12 cellular contexts compared by ENCODE assay signal in the genomic region with DNA sequence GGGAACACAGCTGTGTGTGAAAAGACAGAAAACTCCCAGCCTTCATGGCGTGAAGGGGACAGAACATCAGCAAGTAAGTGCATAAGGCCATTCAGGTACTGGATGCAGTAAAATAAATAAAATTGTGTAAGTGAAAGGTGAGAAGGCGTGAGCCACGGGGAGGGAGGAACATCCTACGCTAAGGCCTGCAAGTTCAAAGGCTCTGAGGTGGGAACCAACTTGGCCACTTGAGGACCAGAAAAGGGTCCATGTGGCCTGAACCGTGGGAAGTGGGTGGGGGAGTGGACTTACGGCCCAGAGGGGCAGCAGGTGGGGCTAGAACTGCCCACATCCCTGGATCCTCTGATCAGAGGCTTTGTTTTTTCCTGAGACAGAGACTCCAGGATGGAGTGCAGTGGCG. TPM values are rescaled to one million over a fixed set of nuclear protein-coding genes. Genes with fewer than 3 reads are reported as not detected.
DNase-seq lines count a peak whose midpoint lies in the region; ATAC-seq, FAIRE-seq and TF ChIP-seq lines count a peak whose summit lies in the region.
"Had no signal": no experiment of that assay in that cellular context is flagged by ENCODE, and none has a peak within 500 bp of the region (broad histone marks: within the 10 kb centered on the region; RNA-seq: fewer than 3 reads in every experiment).

No MANE protein-coding gene starts in this region.

- H3K9me2 ChIP-seq in HCT116 (ENCODE audit: insufficient read depth) = no peaks in the 10 kb centered on the region

- RAD21 ChIA-PET in HCT116 (lab: Charles Lee; ENCODE audit: low non-redundant PET in 1 of 2, low total read pairs in 2 of 2, uncharacterized antibody in 2 of 2, unreplicated experiment in 2 of 2) = no interaction called here

- H3K9me1 ChIP-seq in K562 (ENCODE audit: control insufficient read depth, insufficient read depth, low read length) = peaks cover 6% of the 10 kb centered on the region

- FAIRE-seq in K562 (lab: Jason Lieb, UNC) = no peak
- no peak for FAIRE-seq in GM12891 (lab: Jason Lieb, UNC)
- FAIRE-seq: colon had no signal

- BruUV-seq in HCT116 (replicated peaks; lab: Mats Ljungman, UMichigan) (no TSS peak), K562 (replicated peaks; lab: Mats Ljungman, UMichigan) (no TSS peak)

- DNase-seq in HCT116 (ENCODE audit: low read depth, low spot score) = no peak
- no peak for DNase-seq in K562 (ENCODE audit: extremely low read depth in 1 of 4, low spot score in 3 of 4)
- no peak for DNase-seq in neural progenitor cell (ENCODE audit: low spot score)
- DNase-seq in GM12891 (ENCODE audit: insufficient read length, low spot score) = no peak
- no peak for DNase-seq in osteocyte (ENCODE audit: extremely low spot score, unreplicated experiment)
- DNase-seq: activated CD4-positive, alpha-beta T cell treated with anti-CD3 and anti-CD28 coated beads, Interleukin-2, amount 50 U/mL, for 4 hours; activated naive CD8-positive, alpha-beta T cell treated with anti-CD3 and anti-CD28 coated beads for 36 hours; NCI-H524 treated with DMSO at 0.1 percent for 48 hours; right cardiac atrium had no signal

- H3K79me2 ChIP-seq in HCT116 (ENCODE audit: insufficient read depth, low read length) = peaks cover 3% of the 10 kb centered on the region; the same call in 1 of the 2 replicates
- peaks cover 11% of the 10 kb centered on the region for H3K79me2 ChIP-seq in K562 (ENCODE audit: control insufficient read depth, insufficient read depth, low read length)
- no peaks in the 10 kb centered on the region for H3K79me2 ChIP-seq in neural progenitor cell (ENCODE audit: low read depth)

- H3K9ac ChIP-seq in HCT116 (ENCODE audit: low read length) = peak overlapping the region; percentile 54
- no peak overlapping the region; a peak in 1 of 4 replicates for H3K9ac ChIP-seq in K562 (ENCODE audit: insufficient read depth in 1 of 2, low read depth in 2 of 2, low read length in 2 of 2)
- no peak overlapping the region for H3K9ac ChIP-seq in neural progenitor cell
- H3K9ac ChIP-seq: KMS-11 had no signal

- TF ChIP-seq CTCF in HCT116 (IDR thresholded peaks at IDR 0.05 in 2 of 3, conservative IDR thresholded peaks at IDR 0.05 in 1 of 3; ENCODE audit: borderline replicate concordance in 1 of 3, insufficient read depth in 1 of 3, low read depth in 2 of 3, low read length in 2 of 3) (no peak), K562 (IDR thresholded peaks at IDR 0.05 in 2 of 3, conservative IDR thresholded peaks at IDR 0.05 in 1 of 3; ENCODE audit: insufficient read depth in 2 of 3, low read depth in 1 of 3, low read length in 3 of 3) (no peak), neural progenitor cell (IDR thresholded peaks at IDR 0.05) (no peak), osteocyte (IDR thresholded peaks at IDR 0.05) (no peak)

- CTCF ChIA-PET in HCT116 (lab: Charles Lee) = interaction anchor here (1.0 to 1.2 kb wide), 2 partner anchors 107 to 271 kb away, joined by 4 to 8 read pairs; no protein-coding TSS in a partner anchor
- CTCF ChIA-PET in K562 (lab: Yijun Ruan, JAX; ENCODE audit: low intra/inter-chr PET ratio) = no interaction called here

- H3K4me1 Mint-ChIP-seq in neural progenitor cell (peaks cover 14% of the 10 kb centered on the region), osteocyte (ENCODE audit: unreplicated experiment) (peaks cover 13% of the 10 kb centered on the region)

- H3K27ac ChIP-seq in HCT116 (ENCODE audit: low read depth, low read length) (no peak overlapping the region), K562 (ENCODE audit: extremely low read depth, low read depth, low read length) (no peak overlapping the region), neural progenitor cell (no peak overlapping the region)
- H3K27ac ChIP-seq: KMS-11 had no signal

- H3F3A ChIP-seq in neural progenitor cell (ENCODE audit: low read depth) = peaks cover 19% of the 10 kb centered on the region

- H3K9me3 ChIP-seq in HCT116 (ENCODE audit: control insufficient read depth in 1 of 2, insufficient read depth in 1 of 2, low read depth in 1 of 2, low read length in 2 of 2) (no peaks in the 10 kb centered on the region), K562 (replicated peaks; ENCODE audit: control insufficient read depth, insufficient read depth, low read depth, low read length) (no peaks in the 10 kb centered on the region), neural progenitor cell (ENCODE audit: low read depth) (no peaks in the 10 kb centered on the region)

- H3K4me1 ChIP-seq in HCT116 (ENCODE audit: control insufficient read depth in 1 of 2, insufficient read depth in 2 of 2, low read length in 2 of 2) (peaks cover 20 to 34% of the 10 kb centered on the region in 2 experiments), K562 (replicated peaks in 1 of 2; ENCODE audit: control insufficient read depth in 2 of 2, insufficient read depth in 2 of 2, low read length in 2 of 2) (peaks cover 25 to 44% of the 10 kb centered on the region in 2 experiments), neural progenitor cell (peaks cover 12% of the 10 kb centered on the region)

- WGBS in K562 (ENCODE audit: insufficient coverage, low coverage, missing lambda C conversion rate) = 62% methylated on average over 7 of the region's 7 CpGs

- H3K4me3 Mint-ChIP-seq in neural progenitor cell (peak overlapping the region; percentile 67), osteocyte (ENCODE audit: unreplicated experiment) (no peak overlapping the region)

- no peak for ATAC-seq in HCT116
- no peak for ATAC-seq in K562
- no peak for ATAC-seq in GM19324 (IDR thresholded peaks at IDR 0.05; ENCODE audit: low FRiP score, unreplicated experiment)

- H3K9me3 Mint-ChIP-seq in neural progenitor cell (no peaks in the 10 kb centered on the region), osteocyte (ENCODE audit: unreplicated experiment) (no peaks in the 10 kb centered on the region)
- H3K9me3 Mint-ChIP-seq: activated naive CD8-positive, alpha-beta T cell treated with anti-CD3 and anti-CD28 coated beads for 36 hours had no signal

- H2AFZ ChIP-seq in HCT116 (ENCODE audit: low read depth, low read length, poor library complexity, severe bottlenecking) (no peak overlapping the region), K562 (ENCODE audit: low read depth, low read length) (peak overlapping the region; percentile 68; the same call in 1 of the 2 replicates), neural progenitor cell (replicated peaks) (no peak overlapping the region)

- TF ChIP-seq RAD21 in HCT116 (IDR thresholded peaks at IDR 0.05; ENCODE audit: low read depth) (no peak), K562 (CRISPR knock-in tag; conservative IDR thresholded peaks at IDR 0.05 in 1 of 2, IDR thresholded peaks at IDR 0.05 in 1 of 2) (no peak)

- TF ChIP-seq POLR2A in HCT116 (IDR thresholded peaks at IDR 0.05; ENCODE audit: borderline replicate concordance, extremely low read depth, insufficient read depth, insufficient read length) = no peak
- no peak for TF ChIP-seq POLR2A in K562 (conservative IDR thresholded peaks at IDR 0.05)
- no peak for TF ChIP-seq POLR2A in GM12891 (IDR thresholded peaks at IDR 0.05; ENCODE audit: low read depth, low read length)

- POLR2A ChIA-PET in HCT116 (lab: Charles Lee) (interaction anchor here (1.5 to 1.6 kb wide), 2 partner anchors 22 to 266 kb away, joined by 3 to 11 read pairs; a partner anchor contains a TSS), K562 (lab: Yijun Ruan, JAX) (interaction anchor here (0.6 to 1.4 kb wide), 7 partner anchors 9 to 266 kb away, joined by 3 to 8 read pairs (median 4); a partner anchor contains a TSS)

- no peak overlapping the region for H3K27ac Mint-ChIP-seq in neural progenitor cell
- H3K27ac Mint-ChIP-seq in osteocyte (ENCODE audit: unreplicated experiment) = no peak overlapping the region

- H4K20me1 ChIP-seq in HCT116 (ENCODE audit: insufficient read depth) (no peaks in the 10 kb centered on the region), K562 (replicated peaks; ENCODE audit: control insufficient read depth, insufficient read depth, low read length) (no peaks in the 10 kb centered on the region; the same call in 1 of the 2 replicates), neural progenitor cell (ENCODE audit: low read depth) (peaks cover 19% of the 10 kb centered on the region)

- H3K4me3 ChIP-seq in HCT116 (replicated peaks in 1 of 2; ENCODE audit: low read depth in 1 of 2, low read length in 2 of 2) = no peak overlapping the region
- H3K4me3 ChIP-seq in K562 = no peak overlapping the region
- no peak overlapping the region for H3K4me3 ChIP-seq in neural progenitor cell

- in situ Hi-C loops in K562 (cut with MboI) = no loop called here

- H3K36me3 ChIP-seq in HCT116 (ENCODE audit: control insufficient read depth in 1 of 2, insufficient read depth in 2 of 2, low read length in 2 of 2) (no peaks in the 10 kb centered on the region), K562 (ENCODE audit: control insufficient read depth, insufficient read depth, low read length) (no peaks in the 10 kb centered on the region), neural progenitor cell (no peaks in the 10 kb centered on the region)

- intact Hi-C loops in HCT116 (cut with micrococcal nuclease) (no loop called here), K562 (cut with micrococcal nuclease) (no loop called here)

- H3K27me3 Mint-ChIP-seq in neural progenitor cell (ENCODE audit: insufficient read depth, low read depth) = peaks cover 8% of the 10 kb centered on the region
- no peaks in the 10 kb centered on the region for H3K27me3 Mint-ChIP-seq in osteocyte (ENCODE audit: unreplicated experiment)
- H3K27me3 Mint-ChIP-seq: activated naive CD8-positive, alpha-beta T cell treated with anti-CD3 and anti-CD28 coated beads for 36 hours had no signal

- no peak for TF ChIP-seq EP300 in K562 (IDR thresholded peaks at IDR 0.05; ENCODE audit: low read length)

- no peaks in the 10 kb centered on the region for H3K36me3 Mint-ChIP-seq in neural progenitor cell
- no peaks in the 10 kb centered on the region for H3K36me3 Mint-ChIP-seq in osteocyte (ENCODE audit: unreplicated experiment)
- H3K36me3 Mint-ChIP-seq: activated naive CD8-positive, alpha-beta T cell treated with anti-CD3 and anti-CD28 coated beads for 36 hours had no signal

- H3K4me2 ChIP-seq in HCT116 (ENCODE audit: low read length) (peak overlapping the region; percentile 86), K562 (ENCODE audit: insufficient read depth, low read length) (peak overlapping the region; percentile 54; the same call in 1 of the 2 replicates), neural progenitor cell (no peak overlapping the region)
- H3K4me2 ChIP-seq: KMS-11 had no signal

- H3K27me3 ChIP-seq in HCT116 (ENCODE audit: insufficient read depth, low read length) (no peaks in the 10 kb centered on the region), K562 (ENCODE audit: control insufficient read depth in 2 of 2, insufficient read depth in 2 of 2, low read length in 2 of 2) (no peaks in the 10 kb centered on the region), neural progenitor cell (no peaks in the 10 kb centered on the region)

RNA-seq across cellular contexts. Expression of a gene that starts 0.9 kb away (rescaled TPM):
- total RNA-seq in HCT116 (2021; ENCODE audit: unreplicated experiment) = 14.7 TPM
- 9.8 and 10.6 TPM in 2 replicates for polyA plus RNA-seq in HCT116 (2012)
- total RNA-seq in K562 (2011; cell fraction: chromatin; rRNA removed; ENCODE audit: low replicate concordance) = 28.0 and 68.9 TPM in 2 replicates
- total RNA-seq in K562 (2011; cell fraction: nucleolus; rRNA removed) = 41.1 and 52.0 TPM in 2 replicates
- total RNA-seq in K562 (2011; cell fraction: nucleoplasm; rRNA removed) = 34.1 and 35.2 TPM in 2 replicates
- total RNA-seq in K562 (2014; rRNA removed) = 9.6 and 10.5 TPM in 2 replicates
- 3.9 and 4.3 TPM in 2 replicates for total RNA-seq in K562 (2014; rRNA removed; fragmentation: Illumina TruSeq; extraction: Trizol)
- 6.2 and 6.5 TPM in 2 replicates for total RNA-seq in K562 (2015; rRNA removed; fragmentation: Illumina TruSeq; extraction: Trizol)
- total RNA-seq in K562 (2021) = 12.0 and 12.6 TPM in 2 replicates
- 6.3 and 6.5 TPM in 2 replicates for polyA plus RNA-seq in K562 (2011; rRNA removed)
- 5.8 and 12.1 TPM in 2 replicates for polyA plus RNA-seq in K562 (2011; cell fraction: cytosol; rRNA removed)
- polyA plus RNA-seq in K562 (2011; cell fraction: nucleus; rRNA removed) = 10.8 and 22.9 TPM in 2 replicates
- 5.0 and 6.9 TPM in 2 replicates for polyA plus RNA-seq in K562 (2012)
- polyA plus RNA-seq in K562 (2014; fragmentation: Illumina TruSeq; extraction: Trizol) = 4.2 and 5.7 TPM in 2 replicates
- under 1 TPM; 0.20 to 0.31 TPM for polyA plus RNA-seq in K562 (2014; fragmentation: Nextera tagmentation; extraction: Ambion mirVana)
- polyA plus RNA-seq in K562 (2014; rRNA removed) = 7.6 and 7.9 TPM in 2 replicates
- polyA minus RNA-seq in K562 (2011; rRNA and poly(A)+ RNA removed) = 8.5 and 9.6 TPM in 2 replicates
- 6.6 and 9.7 TPM in 2 replicates for polyA minus RNA-seq in K562 (2011; cell fraction: cytosol; rRNA and poly(A)+ RNA removed)
- polyA minus RNA-seq in K562 (2011; cell fraction: nucleus; rRNA and poly(A)+ RNA removed) = 13.3 and 14.7 TPM in 2 replicates
- 1.9 and 5.3 TPM in 2 replicates for total RNA-seq in neural progenitor cell (ENCODE audit: low replicate concordance)
- 1.3 TPM for polyA plus RNA-seq in GM12891 (2012; ENCODE audit: low read depth, missing spikeins)
- 13.1 and 13.4 TPM in 2 replicates for total RNA-seq in osteocyte

RNA-seq across cellular contexts. Expression of a gene that starts 7.9 kb away (rescaled TPM):
- total RNA-seq in HCT116 (2021; ENCODE audit: unreplicated experiment) (29.5 TPM), K562 (2014; rRNA removed) (39.0 and 40.3 TPM in 2 replicates), K562 (2014; rRNA removed; fragmentation: Illumina TruSeq; extraction: Trizol) (5.9 and 6.4 TPM in 2 replicates), K562 (2015; rRNA removed; fragmentation: Illumina TruSeq; extraction: Trizol) (18.5 and 21.4 TPM in 2 replicates), K562 (2021) (51.7 and 63.0 TPM in 2 replicates), neural progenitor cell (ENCODE audit: low replicate concordance) (9.9 and 20.6 TPM in 2 replicates), osteocyte (16.7 and 20.2 TPM in 2 replicates)
- 24.1 and 26.2 TPM in 2 replicates for polyA plus RNA-seq in HCT116 (2012)
- total RNA-seq in K562 (2011; cell fraction: chromatin; rRNA removed; ENCODE audit: low replicate concordance) = 71.5 and 173 TPM in 2 replicates
- 98.1 and 99.0 TPM in 2 replicates for total RNA-seq in K562 (2011; cell fraction: nucleolus; rRNA removed)
- total RNA-seq in K562 (2011; cell fraction: nucleoplasm; rRNA removed) = 61.3 and 107 TPM in 2 replicates
- polyA plus RNA-seq in K562 (2011; rRNA removed) (27.6 and 38.3 TPM in 2 replicates), K562 (2014; fragmentation: Illumina TruSeq; extraction: Trizol) (13.5 and 29.6 TPM in 2 replicates), K562 (2014; fragmentation: Nextera tagmentation; extraction: Ambion mirVana) (1 to 10 TPM; 1.4 to 3.8 TPM), K562 (2014; rRNA removed) (86.0 and 111 TPM in 2 replicates)
- 40.5 and 99.8 TPM in 2 replicates for polyA plus RNA-seq in K562 (2011; cell fraction: cytosol; rRNA removed)
- 261 and 270 TPM in 2 replicates for polyA plus RNA-seq in K562 (2011; cell fraction: nucleus; rRNA removed)
- polyA plus RNA-seq in K562 (2012) = 24.6 and 74.9 TPM in 2 replicates
- 15.9 and 19.8 TPM in 2 replicates for polyA minus RNA-seq in K562 (2011; rRNA and poly(A)+ RNA removed)
- 16.9 and 19.2 TPM in 2 replicates for polyA minus RNA-seq in K562 (2011; cell fraction: cytosol; rRNA and poly(A)+ RNA removed)
- 54.3 and 67.5 TPM in 2 replicates for polyA minus RNA-seq in K562 (2011; cell fraction: nucleus; rRNA and poly(A)+ RNA removed)
- 14.0 TPM for polyA plus RNA-seq in GM12891 (2012; ENCODE audit: low read depth, missing spikeins)

RNA-seq across cellular contexts. Expression of a gene that starts 13.3 kb away (rescaled TPM):
- 128 TPM for total RNA-seq in HCT116 (2021; ENCODE audit: unreplicated experiment)
- 178 and 187 TPM in 2 replicates for polyA plus RNA-seq in HCT116 (2012)
- total RNA-seq in K562 (2011; cell fraction: chromatin; rRNA removed; ENCODE audit: low replicate concordance) = 69.3 and 160 TPM in 2 replicates
- 133 and 147 TPM in 2 replicates for total RNA-seq in K562 (2011; cell fraction: nucleolus; rRNA removed)
- total RNA-seq in K562 (2011; cell fraction: nucleoplasm; rRNA removed) = 86.5 and 106 TPM in 2 replicates
- total RNA-seq in K562 (2014; rRNA removed) = 224 and 280 TPM in 2 replicates
- 78.1 and 91.2 TPM in 2 replicates for total RNA-seq in K562 (2014; rRNA removed; fragmentation: Illumina TruSeq; extraction: Trizol)
- total RNA-seq in K562 (2015; rRNA removed; fragmentation: Illumina TruSeq; extraction: Trizol) = 171 and 180 TPM in 2 replicates
- total RNA-seq in K562 (2021) = 164 and 167 TPM in 2 replicates
- 128 and 132 TPM in 2 replicates for polyA plus RNA-seq in K562 (2011; rRNA removed)
- 110 and 136 TPM in 2 replicates for polyA plus RNA-seq in K562 (2011; cell fraction: cytosol; rRNA removed)
- polyA plus RNA-seq in K562 (2011; cell fraction: nucleus; rRNA removed) = 328 and 373 TPM in 2 replicates
- polyA plus RNA-seq in K562 (2012) = 163 and 245 TPM in 2 replicates
- 151 and 170 TPM in 2 replicates for polyA plus RNA-seq in K562 (2014; fragmentation: Illumina TruSeq; extraction: Trizol)
- 1 to 10 TPM; 2.4 to 4.8 TPM for polyA plus RNA-seq in K562 (2014; fragmentation: Nextera tagmentation; extraction: Ambion mirVana)
- polyA plus RNA-seq in K562 (2014; rRNA removed) = 242 and 255 TPM in 2 replicates
- 33.8 and 41.5 TPM in 2 replicates for polyA minus RNA-seq in K562 (2011; rRNA and poly(A)+ RNA removed)
- 34.7 and 36.8 TPM in 2 replicates for polyA minus RNA-seq in K562 (2011; cell fraction: cytosol; rRNA and poly(A)+ RNA removed)
- 21.8 and 31.0 TPM in 2 replicates for polyA minus RNA-seq in K562 (2011; cell fraction: nucleus; rRNA and poly(A)+ RNA removed)
- 83.8 and 143 TPM in 2 replicates for total RNA-seq in neural progenitor cell (ENCODE audit: low replicate concordance)
- polyA plus RNA-seq in GM12891 (2012; ENCODE audit: low read depth, missing spikeins) = 194 TPM
- total RNA-seq in osteocyte = 166 and 171 TPM in 2 replicates
